8 cellular contexts compared by ENCODE assay signal in the genomic region with DNA sequence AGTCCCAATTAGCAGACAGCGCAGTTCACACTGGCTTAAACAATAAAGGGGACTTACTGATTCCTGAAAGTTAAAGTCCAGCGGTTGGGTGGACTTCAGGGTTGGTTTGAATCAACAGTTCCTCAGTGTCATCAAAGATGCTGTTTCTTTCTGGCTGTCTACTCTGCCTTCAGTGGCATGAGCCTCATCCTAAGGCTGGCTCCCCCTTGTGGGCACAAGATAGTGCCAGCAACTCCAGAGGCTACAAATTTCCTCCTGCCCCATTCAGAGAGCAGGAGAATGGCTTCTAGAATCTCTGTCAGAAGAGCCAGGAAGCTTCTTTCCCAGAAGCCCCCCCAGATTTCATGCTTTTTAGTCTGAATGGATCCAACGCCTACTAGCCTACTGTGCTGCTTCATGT.
DNase-seq lines count a peak whose midpoint lies in the region; ATAC-seq and TF ChIP-seq lines count a peak whose summit lies in the region.

No MANE protein-coding gene starts in this region.

- intact Hi-C loops in activated CD8-positive, alpha-beta T cell treated with anti-CD3 and anti-CD28 coated beads for 36 hours (cut with micrococcal nuclease): loop anchor here (10.0 kb wide), 2 partner anchors 121 to 521 kb away; a partner anchor contains a TSS

- no peaks in the 10 kb centered on the region for H3K9me3 Mint-ChIP-seq in activated CD8-positive, alpha-beta T cell treated with anti-CD3 and anti-CD28 coated beads for 36 hours
- H3K9me3 Mint-ChIP-seq in endothelial cell (ENCODE audit: unreplicated experiment) (no peaks in the 10 kb centered on the region), type B pancreatic cell (no peaks in the 10 kb centered on the region)
- H3K9me3 Mint-ChIP-seq in naive thymus-derived CD8-positive, alpha-beta T cell: no peaks in the 10 kb centered on the region

- DNase-seq in activated gamma-delta T cell treated with Interleukin-2 at 50 U/mL for 16 hours: peak; percentile 35
- no peak for DNase-seq in activated gamma-delta T cell (lab: John Stamatoyannopoulos, UW)
- DNase-seq in NB4 (ENCODE audit: low read depth): peak; percentile 58
- DNase-seq in activated CD8-positive, alpha-beta T cell treated with anti-CD3 and anti-CD28 coated beads for 36 hours: peak; percentile 59
- peak; percentile 45 for DNase-seq in endothelial cell (ENCODE audit: low spot score)
- peak in 9 of 10 donors; percentile 1 to 63 (median 24) for DNase-seq in naive thymus-derived CD8-positive, alpha-beta T cell
- no peak for DNase-seq in type B pancreatic cell (ENCODE audit: extremely low spot score, unreplicated experiment)
- no peak for DNase-seq in NCI-H226

- no peak overlapping the region for H3K4me3 ChIP-seq in NB4 (ENCODE audit: low read depth, low read length)

- ATAC-seq in activated CD8-positive, alpha-beta T cell treated with anti-CD3 and anti-CD28 coated beads for 36 hours: peak; percentile 38
- ATAC-seq in naive thymus-derived CD8-positive, alpha-beta T cell: peak in 1 of 2 donors; percentile 44

- H3K4me1 Mint-ChIP-seq in activated CD8-positive, alpha-beta T cell treated with anti-CD3 and anti-CD28 coated beads for 36 hours (ENCODE audit: low read depth): peaks cover 24% of the 10 kb centered on the region
- no peaks in the 10 kb centered on the region for H3K4me1 Mint-ChIP-seq in endothelial cell (ENCODE audit: unreplicated experiment)
- peaks cover 0 to 2% (median 0%) of the 10 kb centered on the region in 4 donors for H3K4me1 Mint-ChIP-seq in naive thymus-derived CD8-positive, alpha-beta T cell
- H3K4me1 Mint-ChIP-seq in type B pancreatic cell (ENCODE audit: unreplicated experiment): no peaks in the 10 kb centered on the region

- CTCF ChIA-PET in activated CD8-positive, alpha-beta T cell treated with anti-CD3 and anti-CD28 coated beads for 36 hours (lab: Charles Lee): interaction anchor here (0.7 to 2.0 kb wide), 12 partner anchors 12 to 197 kb away, joined by 3 to 7 read pairs (median 3); no protein-coding TSS in a partner anchor

- POLR2A ChIA-PET in activated CD8-positive, alpha-beta T cell treated with anti-CD3 and anti-CD28 coated beads for 36 hours (lab: Charles Lee): interaction anchor here (0.6 kb wide), 1 partner anchor 85 kb away, joined by 3 read pairs; no protein-coding TSS in a partner anchor
- POLR2A ChIA-PET in naive thymus-derived CD8-positive, alpha-beta T cell (lab: Charles Lee): no interaction called here

- no peaks in the 10 kb centered on the region for H3K36me3 Mint-ChIP-seq in activated CD8-positive, alpha-beta T cell treated with anti-CD3 and anti-CD28 coated beads for 36 hours (ENCODE audit: low read depth)
- H3K36me3 Mint-ChIP-seq in endothelial cell (ENCODE audit: low read depth, unreplicated experiment): no peaks in the 10 kb centered on the region
- no peaks in the 10 kb centered on the region for H3K36me3 Mint-ChIP-seq in naive thymus-derived CD8-positive, alpha-beta T cell
- H3K36me3 Mint-ChIP-seq in type B pancreatic cell: no peaks in the 10 kb centered on the region

- TF ChIP-seq POLR2A in NB4 (IDR thresholded peaks at IDR 0.05; ENCODE audit: extremely low read depth, insufficient read length): no peak

- no peak overlapping the region for H3K4me3 Mint-ChIP-seq in activated CD8-positive, alpha-beta T cell treated with anti-CD3 and anti-CD28 coated beads for 36 hours
- H3K4me3 Mint-ChIP-seq in endothelial cell (ENCODE audit: unreplicated experiment) (no peak overlapping the region), type B pancreatic cell (no peak overlapping the region)
- H3K4me3 Mint-ChIP-seq in naive thymus-derived CD8-positive, alpha-beta T cell: no peak overlapping the region

- H3K27me3 Mint-ChIP-seq in activated CD8-positive, alpha-beta T cell treated with anti-CD3 and anti-CD28 coated beads for 36 hours: no peaks in the 10 kb centered on the region
- peaks cover 3% of the 10 kb centered on the region for H3K27me3 Mint-ChIP-seq in endothelial cell (ENCODE audit: unreplicated experiment)
- peaks cover 0 to 5% (median 0%) of the 10 kb centered on the region in 5 donors for H3K27me3 Mint-ChIP-seq in naive thymus-derived CD8-positive, alpha-beta T cell
- no peaks in the 10 kb centered on the region for H3K27me3 Mint-ChIP-seq in type B pancreatic cell

- peak; percentile 77 for TF ChIP-seq CTCF in NB4 (IDR thresholded peaks at IDR 0.05; ENCODE audit: low read depth, low read length)
- TF ChIP-seq CTCF in activated CD8-positive, alpha-beta T cell treated with anti-CD3 and anti-CD28 coated beads for 36 hours (IDR thresholded peaks at IDR 0.05): peak; percentile 33
- TF ChIP-seq CTCF in endothelial cell (IDR thresholded peaks at IDR 0.05; ENCODE audit: unreplicated experiment): peak; percentile 32
- TF ChIP-seq CTCF in type B pancreatic cell (conservative IDR thresholded peaks at IDR 0.05): peak; percentile 72

- no peak overlapping the region for H3K27ac Mint-ChIP-seq in activated CD8-positive, alpha-beta T cell treated with anti-CD3 and anti-CD28 coated beads for 36 hours
- H3K27ac Mint-ChIP-seq in endothelial cell (ENCODE audit: unreplicated experiment): no peak overlapping the region
- no peak overlapping the region for H3K27ac Mint-ChIP-seq in naive thymus-derived CD8-positive, alpha-beta T cell
- no peak overlapping the region for H3K27ac Mint-ChIP-seq in type B pancreatic cell

Comparison
In these comparisons a context has a peak if more than half of its experiments do, and no peak if none do; other contexts are left out.
1. DNase-seq: peak in activated gamma-delta T cell treated with Interleukin-2 at 50 U/mL for 16 hours (single experiment), NB4 (single experiment), activated CD8-positive, alpha-beta T cell treated with anti-CD3 and anti-CD28 coated beads for 36 hours (single experiment), endothelial cell (single experiment) and naive thymus-derived CD8-positive, alpha-beta T cell (9 of 10); none in activated gamma-delta T cell (single experiment), type B pancreatic cell (single experiment) and NCI-H226 (single experiment).
2. Peak in every context shown above with its lines, with median percentiles within 50 percentile points of each other: CTCF ChIP-seq.